1 cellular context compared by ENCODE assay signal in the genomic region with DNA sequence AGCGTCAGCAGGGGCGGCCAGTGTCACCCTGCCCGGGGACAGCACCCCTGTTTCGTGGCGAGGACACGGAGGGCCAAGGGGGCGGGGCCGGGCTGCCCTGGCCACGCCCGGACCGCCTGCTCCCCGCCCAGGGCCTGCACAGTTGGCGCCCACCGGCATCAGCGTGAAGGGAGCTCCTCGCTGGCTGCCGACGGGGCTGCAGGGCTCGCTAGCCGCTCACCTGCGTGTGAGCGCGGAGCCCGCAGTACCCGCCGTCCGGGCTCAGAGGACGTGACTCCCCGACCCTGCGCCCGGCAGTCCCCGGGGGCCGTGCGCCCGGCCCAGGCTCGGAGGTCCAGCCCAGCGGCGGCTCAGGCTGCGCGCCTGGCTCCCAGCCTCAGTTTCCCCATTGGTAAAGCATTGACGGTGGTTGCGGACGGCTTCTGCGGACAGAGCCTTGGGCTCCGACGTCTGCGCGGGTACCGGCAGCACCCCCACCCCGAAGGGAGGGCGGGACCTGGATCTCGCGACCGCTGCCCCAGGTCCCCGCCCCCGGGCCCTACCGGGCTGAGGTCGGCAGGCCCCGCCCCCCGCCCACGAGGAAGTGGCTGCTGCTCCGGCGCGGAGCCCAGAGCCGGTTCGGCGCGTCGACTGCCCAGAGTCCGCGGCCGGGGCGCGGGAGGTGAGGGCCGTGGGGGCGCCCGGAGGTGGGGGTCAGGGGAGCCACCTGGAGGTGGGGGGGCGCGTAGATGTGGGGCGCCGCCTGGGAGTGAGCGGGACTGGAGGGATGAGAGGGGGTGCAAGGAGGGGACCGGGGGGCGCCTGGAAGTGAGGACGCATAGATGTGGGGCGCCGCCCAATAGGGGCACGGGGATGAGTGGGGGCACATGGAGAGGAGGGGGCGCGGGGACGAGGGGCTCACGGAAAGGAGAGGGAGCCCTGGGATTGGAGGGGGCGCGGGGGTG.
TF ChIP-seq lines count a peak whose summit lies in the region.

A gene (plus strand): TSS at position 610 of the 944 bp plus-strand sequence. CDS start 10,985 bp downstream, outside the sequence.

TF ChIP-seq in HepG2, 621 proteins besides CTCF, POLR2A, EP300 and RAD21 (continued from another document and continues in another):
- TF ChIP-seq, protein P1, sequence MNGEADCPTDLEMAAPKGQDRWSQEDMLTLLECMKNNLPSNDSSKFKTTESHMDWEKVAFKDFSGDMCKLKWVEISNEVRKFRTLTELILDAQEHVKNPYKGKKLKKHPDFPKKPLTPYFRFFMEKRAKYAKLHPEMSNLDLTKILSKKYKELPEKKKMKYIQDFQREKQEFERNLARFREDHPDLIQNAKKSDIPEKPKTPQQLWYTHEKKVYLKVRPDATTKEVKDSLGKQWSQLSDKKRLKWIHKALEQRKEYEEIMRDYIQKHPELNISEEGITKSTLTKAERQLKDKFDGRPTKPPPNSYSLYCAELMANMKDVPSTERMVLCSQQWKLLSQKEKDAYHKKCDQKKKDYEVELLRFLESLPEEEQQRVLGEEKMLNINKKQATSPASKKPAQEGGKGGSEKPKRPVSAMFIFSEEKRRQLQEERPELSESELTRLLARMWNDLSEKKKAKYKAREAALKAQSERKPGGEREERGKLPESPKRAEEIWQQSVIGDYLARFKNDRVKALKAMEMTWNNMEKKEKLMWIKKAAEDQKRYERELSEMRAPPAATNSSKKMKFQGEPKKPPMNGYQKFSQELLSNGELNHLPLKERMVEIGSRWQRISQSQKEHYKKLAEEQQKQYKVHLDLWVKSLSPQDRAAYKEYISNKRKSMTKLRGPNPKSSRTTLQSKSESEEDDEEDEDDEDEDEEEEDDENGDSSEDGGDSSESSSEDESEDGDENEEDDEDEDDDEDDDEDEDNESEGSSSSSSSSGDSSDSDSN (CRISPR knock-in tag; IDR thresholded peaks at IDR 0.05), result peak; percentile 56
- no peak for TF ChIP-seq TBP (CRISPR knock-in tag; IDR thresholded peaks at IDR 0.05)
- TF ChIP-seq, protein P2, sequence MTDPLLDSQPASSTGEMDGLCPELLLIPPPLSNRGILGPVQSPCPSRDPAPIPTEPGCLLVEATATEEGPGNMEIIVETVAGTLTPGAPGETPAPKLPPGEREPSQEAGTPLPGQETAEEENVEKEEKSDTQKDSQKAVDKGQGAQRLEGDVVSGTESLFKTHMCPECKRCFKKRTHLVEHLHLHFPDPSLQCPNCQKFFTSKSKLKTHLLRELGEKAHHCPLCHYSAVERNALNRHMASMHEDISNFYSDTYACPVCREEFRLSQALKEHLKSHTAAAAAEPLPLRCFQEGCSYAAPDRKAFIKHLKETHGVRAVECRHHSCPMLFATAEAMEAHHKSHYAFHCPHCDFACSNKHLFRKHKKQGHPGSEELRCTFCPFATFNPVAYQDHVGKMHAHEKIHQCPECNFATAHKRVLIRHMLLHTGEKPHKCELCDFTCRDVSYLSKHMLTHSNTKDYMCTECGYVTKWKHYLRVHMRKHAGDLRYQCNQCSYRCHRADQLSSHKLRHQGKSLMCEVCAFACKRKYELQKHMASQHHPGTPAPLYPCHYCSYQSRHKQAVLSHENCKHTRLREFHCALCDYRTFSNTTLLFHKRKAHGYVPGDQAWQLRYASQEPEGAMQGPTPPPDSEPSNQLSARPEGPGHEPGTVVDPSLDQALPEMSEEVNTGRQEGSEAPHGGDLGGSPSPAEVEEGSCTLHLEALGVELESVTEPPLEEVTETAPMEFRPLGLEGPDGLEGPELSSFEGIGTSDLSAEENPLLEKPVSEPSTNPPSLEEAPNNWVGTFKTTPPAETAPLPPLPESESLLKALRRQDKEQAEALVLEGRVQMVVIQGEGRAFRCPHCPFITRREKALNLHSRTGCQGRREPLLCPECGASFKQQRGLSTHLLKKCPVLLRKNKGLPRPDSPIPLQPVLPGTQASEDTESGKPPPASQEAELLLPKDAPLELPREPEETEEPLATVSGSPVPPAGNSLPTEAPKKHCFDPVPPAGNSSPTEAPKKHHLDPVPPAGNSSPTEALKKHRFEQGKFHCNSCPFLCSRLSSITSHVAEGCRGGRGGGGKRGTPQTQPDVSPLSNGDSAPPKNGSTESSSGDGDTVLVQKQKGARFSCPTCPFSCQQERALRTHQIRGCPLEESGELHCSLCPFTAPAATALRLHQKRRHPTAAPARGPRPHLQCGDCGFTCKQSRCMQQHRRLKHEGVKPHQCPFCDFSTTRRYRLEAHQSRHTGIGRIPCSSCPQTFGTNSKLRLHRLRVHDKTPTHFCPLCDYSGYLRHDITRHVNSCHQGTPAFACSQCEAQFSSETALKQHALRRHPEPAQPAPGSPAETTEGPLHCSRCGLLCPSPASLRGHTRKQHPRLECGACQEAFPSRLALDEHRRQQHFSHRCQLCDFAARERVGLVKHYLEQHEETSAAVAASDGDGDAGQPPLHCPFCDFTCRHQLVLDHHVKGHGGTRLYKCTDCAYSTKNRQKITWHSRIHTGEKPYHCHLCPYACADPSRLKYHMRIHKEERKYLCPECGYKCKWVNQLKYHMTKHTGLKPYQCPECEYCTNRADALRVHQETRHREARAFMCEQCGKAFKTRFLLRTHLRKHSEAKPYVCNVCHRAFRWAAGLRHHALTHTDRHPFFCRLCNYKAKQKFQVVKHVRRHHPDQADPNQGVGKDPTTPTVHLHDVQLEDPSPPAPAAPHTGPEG (CRISPR knock-in tag; IDR thresholded peaks at IDR 0.05), result peak; percentile 38; the same call in 1 of the 2 replicates
- no peak for TF ChIP-seq ZNF382 (CRISPR knock-in tag; IDR thresholded peaks at IDR 0.05; ENCODE audit: borderline replicate concordance)
- TF ChIP-seq, protein P3, sequence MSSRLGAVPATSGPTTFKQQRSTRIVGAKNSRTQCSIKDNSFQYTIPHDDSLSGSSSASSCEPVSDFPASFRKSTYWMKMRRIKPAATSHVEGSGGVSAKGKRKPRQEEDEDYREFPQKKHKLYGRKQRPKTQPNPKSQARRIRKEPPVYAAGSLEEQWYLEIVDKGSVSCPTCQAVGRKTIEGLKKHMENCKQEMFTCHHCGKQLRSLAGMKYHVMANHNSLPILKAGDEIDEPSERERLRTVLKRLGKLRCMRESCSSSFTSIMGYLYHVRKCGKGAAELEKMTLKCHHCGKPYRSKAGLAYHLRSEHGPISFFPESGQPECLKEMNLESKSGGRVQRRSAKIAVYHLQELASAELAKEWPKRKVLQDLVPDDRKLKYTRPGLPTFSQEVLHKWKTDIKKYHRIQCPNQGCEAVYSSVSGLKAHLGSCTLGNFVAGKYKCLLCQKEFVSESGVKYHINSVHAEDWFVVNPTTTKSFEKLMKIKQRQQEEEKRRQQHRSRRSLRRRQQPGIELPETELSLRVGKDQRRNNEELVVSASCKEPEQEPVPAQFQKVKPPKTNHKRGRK (CRISPR knock-in tag; IDR thresholded peaks at IDR 0.05), result no peak
- TF ChIP-seq SOX13 (IDR thresholded peaks at IDR 0.05), result no peak
- TF ChIP-seq SOX13 (CRISPR knock-in tag; conservative IDR thresholded peaks at IDR 0.05 in 1 of 2, IDR thresholded peaks at IDR 0.05 in 1 of 2), result no peak
- TF ChIP-seq, protein P4, sequence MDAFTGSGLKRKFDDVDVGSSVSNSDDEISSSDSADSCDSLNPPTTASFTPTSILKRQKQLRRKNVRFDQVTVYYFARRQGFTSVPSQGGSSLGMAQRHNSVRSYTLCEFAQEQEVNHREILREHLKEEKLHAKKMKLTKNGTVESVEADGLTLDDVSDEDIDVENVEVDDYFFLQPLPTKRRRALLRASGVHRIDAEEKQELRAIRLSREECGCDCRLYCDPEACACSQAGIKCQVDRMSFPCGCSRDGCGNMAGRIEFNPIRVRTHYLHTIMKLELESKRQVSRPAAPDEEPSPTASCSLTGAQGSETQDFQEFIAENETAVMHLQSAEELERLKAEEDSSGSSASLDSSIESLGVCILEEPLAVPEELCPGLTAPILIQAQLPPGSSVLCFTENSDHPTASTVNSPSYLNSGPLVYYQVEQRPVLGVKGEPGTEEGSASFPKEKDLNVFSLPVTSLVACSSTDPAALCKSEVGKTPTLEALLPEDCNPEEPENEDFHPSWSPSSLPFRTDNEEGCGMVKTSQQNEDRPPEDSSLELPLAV (CRISPR knock-in tag; conservative IDR thresholded peaks at IDR 0.05; ENCODE audit: low read depth), result no peak
- no peak for TF ChIP-seq TCF12 (IDR thresholded peaks at IDR 0.05)
- TF ChIP-seq TCF12 (CRISPR knock-in tag; IDR thresholded peaks at IDR 0.05), result no peak; the same call in 1 of the 2 replicates
- no peak for TF ChIP-seq CREM (IDR thresholded peaks at IDR 0.05)
- no peak for TF ChIP-seq CREM (CRISPR knock-in tag; IDR thresholded peaks at IDR 0.05)
- TF ChIP-seq NFYB (CRISPR knock-in tag; IDR thresholded peaks at IDR 0.05), result no peak
- TF ChIP-seq, protein P5, sequence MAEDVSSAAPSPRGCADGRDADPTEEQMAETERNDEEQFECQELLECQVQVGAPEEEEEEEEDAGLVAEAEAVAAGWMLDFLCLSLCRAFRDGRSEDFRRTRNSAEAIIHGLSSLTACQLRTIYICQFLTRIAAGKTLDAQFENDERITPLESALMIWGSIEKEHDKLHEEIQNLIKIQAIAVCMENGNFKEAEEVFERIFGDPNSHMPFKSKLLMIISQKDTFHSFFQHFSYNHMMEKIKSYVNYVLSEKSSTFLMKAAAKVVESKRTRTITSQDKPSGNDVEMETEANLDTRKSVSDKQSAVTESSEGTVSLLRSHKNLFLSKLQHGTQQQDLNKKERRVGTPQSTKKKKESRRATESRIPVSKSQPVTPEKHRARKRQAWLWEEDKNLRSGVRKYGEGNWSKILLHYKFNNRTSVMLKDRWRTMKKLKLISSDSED (CRISPR knock-in tag; IDR thresholded peaks at IDR 0.05), result no peak
- peak; percentile 56; the same call in 1 of the 2 replicates for TF ChIP-seq SP4 (CRISPR knock-in tag; IDR thresholded peaks at IDR 0.05)
- no peak for TF ChIP-seq KDM5B (CRISPR knock-in tag; IDR thresholded peaks at IDR 0.05; ENCODE audit: borderline replicate concordance)
- TF ChIP-seq ZNF569 (CRISPR knock-in tag; IDR thresholded peaks at IDR 0.05; ENCODE audit: borderline replicate concordance), result no peak
- TF ChIP-seq, protein P6, sequence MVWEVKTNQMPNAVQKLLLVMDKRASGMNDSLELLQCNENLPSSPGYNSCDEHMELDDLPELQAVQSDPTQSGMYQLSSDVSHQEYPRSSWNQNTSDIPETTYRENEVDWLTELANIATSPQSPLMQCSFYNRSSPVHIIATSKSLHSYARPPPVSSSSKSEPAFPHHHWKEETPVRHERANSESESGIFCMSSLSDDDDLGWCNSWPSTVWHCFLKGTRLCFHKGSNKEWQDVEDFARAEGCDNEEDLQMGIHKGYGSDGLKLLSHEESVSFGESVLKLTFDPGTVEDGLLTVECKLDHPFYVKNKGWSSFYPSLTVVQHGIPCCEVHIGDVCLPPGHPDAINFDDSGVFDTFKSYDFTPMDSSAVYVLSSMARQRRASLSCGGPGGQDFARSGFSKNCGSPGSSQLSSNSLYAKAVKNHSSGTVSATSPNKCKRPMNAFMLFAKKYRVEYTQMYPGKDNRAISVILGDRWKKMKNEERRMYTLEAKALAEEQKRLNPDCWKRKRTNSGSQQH (CRISPR knock-in tag; IDR thresholded peaks at IDR 0.05; ENCODE audit: low read depth), result no peak
- TF ChIP-seq SPEN (CRISPR knock-in tag; IDR thresholded peaks at IDR 0.05; ENCODE audit: low read depth), result no peak; the same call in 1 of the 2 replicates
- 0 out of 2 replicates have a peak, but pooled peaks have one; percentile 74 for TF ChIP-seq ZNF468 (CRISPR knock-in tag; IDR thresholded peaks at IDR 0.05)
- TF ChIP-seq, protein P7, sequence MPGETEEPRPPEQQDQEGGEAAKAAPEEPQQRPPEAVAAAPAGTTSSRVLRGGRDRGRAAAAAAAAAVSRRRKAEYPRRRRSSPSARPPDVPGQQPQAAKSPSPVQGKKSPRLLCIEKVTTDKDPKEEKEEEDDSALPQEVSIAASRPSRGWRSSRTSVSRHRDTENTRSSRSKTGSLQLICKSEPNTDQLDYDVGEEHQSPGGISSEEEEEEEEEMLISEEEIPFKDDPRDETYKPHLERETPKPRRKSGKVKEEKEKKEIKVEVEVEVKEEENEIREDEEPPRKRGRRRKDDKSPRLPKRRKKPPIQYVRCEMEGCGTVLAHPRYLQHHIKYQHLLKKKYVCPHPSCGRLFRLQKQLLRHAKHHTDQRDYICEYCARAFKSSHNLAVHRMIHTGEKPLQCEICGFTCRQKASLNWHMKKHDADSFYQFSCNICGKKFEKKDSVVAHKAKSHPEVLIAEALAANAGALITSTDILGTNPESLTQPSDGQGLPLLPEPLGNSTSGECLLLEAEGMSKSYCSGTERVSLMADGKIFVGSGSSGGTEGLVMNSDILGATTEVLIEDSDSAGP (CRISPR knock-in tag; IDR thresholded peaks at IDR 0.05; ENCODE audit: borderline replicate concordance), result peak; percentile 68; the same call in 1 of the 2 replicates
- TF ChIP-seq ZNF562 (CRISPR knock-in tag; IDR thresholded peaks at IDR 0.05; ENCODE audit: borderline replicate concordance), result no peak
- no peak for TF ChIP-seq SKI (IDR thresholded peaks at IDR 0.05; ENCODE audit: partially characterized antibody)
- TF ChIP-seq SAFB2 (CRISPR knock-in tag; IDR thresholded peaks at IDR 0.05; ENCODE audit: borderline replicate concordance, low read depth), result no peak
- TF ChIP-seq KLF9 (CRISPR knock-in tag; IDR thresholded peaks at IDR 0.05; ENCODE audit: low read depth), result no peak
- TF ChIP-seq ZKSCAN1 (IDR thresholded peaks at IDR 0.05; ENCODE audit: low read length), result no peak
- TF ChIP-seq ZNF205 (CRISPR knock-in tag; IDR thresholded peaks at IDR 0.05), result 0 out of 2 replicates have a peak, but pooled peaks have one; percentile 21
- TF ChIP-seq ZNF777 (CRISPR knock-in tag; IDR thresholded peaks at IDR 0.05), result peak; percentile 93
- TF ChIP-seq, protein P8, sequence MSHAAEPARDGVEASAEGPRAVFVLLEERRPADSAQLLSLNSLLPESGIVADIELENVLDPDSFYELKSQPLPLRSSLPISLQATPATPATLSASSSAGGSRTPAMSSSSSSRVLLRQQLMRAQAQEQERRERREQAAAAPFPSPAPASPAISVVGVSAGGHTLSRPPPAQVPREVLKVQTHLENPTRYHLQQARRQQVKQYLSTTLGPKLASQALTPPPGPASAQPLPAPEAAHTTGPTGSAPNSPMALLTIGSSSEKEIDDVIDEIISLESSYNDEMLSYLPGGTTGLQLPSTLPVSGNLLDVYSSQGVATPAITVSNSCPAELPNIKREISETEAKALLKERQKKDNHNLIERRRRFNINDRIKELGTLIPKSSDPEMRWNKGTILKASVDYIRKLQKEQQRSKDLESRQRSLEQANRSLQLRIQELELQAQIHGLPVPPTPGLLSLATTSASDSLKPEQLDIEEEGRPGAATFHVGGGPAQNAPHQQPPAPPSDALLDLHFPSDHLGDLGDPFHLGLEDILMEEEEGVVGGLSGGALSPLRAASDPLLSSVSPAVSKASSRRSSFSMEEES (CRISPR knock-in tag; IDR thresholded peaks at IDR 0.05), result peak; percentile 18; the same call in 1 of the 2 replicates
- TF ChIP-seq ZZZ3 (CRISPR knock-in tag; IDR thresholded peaks at IDR 0.05; ENCODE audit: borderline replicate concordance), result no peak
- TF ChIP-seq MYC (CRISPR knock-in tag; IDR thresholded peaks at IDR 0.05; ENCODE audit: borderline replicate concordance), result peak; percentile 19; the same call in 1 of the 2 replicates
- no peak for TF ChIP-seq ZNF138 (CRISPR knock-in tag; IDR thresholded peaks at IDR 0.05; ENCODE audit: low read depth)
- peak; percentile 37; the same call in 1 of the 2 replicates for TF ChIP-seq REPIN1 (CRISPR knock-in tag; IDR thresholded peaks at IDR 0.05; ENCODE audit: borderline replicate concordance, low read depth)
- TF ChIP-seq POGZ (CRISPR knock-in tag; IDR thresholded peaks at IDR 0.05), result peak; percentile 35; the same call in 1 of the 2 replicates
- TF ChIP-seq ATF7 (IDR thresholded peaks at IDR 0.05), result no peak
- no peak for TF ChIP-seq ATF7 (CRISPR knock-in tag; IDR thresholded peaks at IDR 0.05)
- no peak for TF ChIP-seq ZNF781 (CRISPR knock-in tag; IDR thresholded peaks at IDR 0.05; ENCODE audit: borderline replicate concordance, not compliant biosample characterization)
- TF ChIP-seq ZNF501 (CRISPR knock-in tag; IDR thresholded peaks at IDR 0.05), result peak; percentile 87
